8 cellular contexts compared by ENCODE assay signal in genomic region chr10:122342293-122343134, GRCh38. TPM values are rescaled to one million over a fixed set of nuclear protein-coding genes. Genes with fewer than 3 reads are reported as not detected.
DNase-seq lines count a peak whose midpoint lies in the region; ATAC-seq, FAIRE-seq and TF ChIP-seq lines count a peak whose summit lies in the region.

No MANE protein-coding gene starts in this region.

- no peaks in the 10 kb centered on the region for H3K9me2 ChIP-seq in Loucy (replicated peaks; ENCODE audit: low read depth, low read length)

- H3K4me3 ChIP-seq in Loucy (ENCODE audit: low read length, poor library complexity, severe bottlenecking), result no peak overlapping the region

- ATAC-seq in GM21447 (IDR thresholded peaks at IDR 0.05; ENCODE audit: unreplicated experiment) (no peak), GM21423 (IDR thresholded peaks at IDR 0.05; ENCODE audit: unreplicated experiment) (no peak)

- TF ChIP-seq CTCF in Loucy (conservative IDR thresholded peaks at IDR 0.05; ENCODE audit: low read length), result peak; percentile 79

- H3K79me2 ChIP-seq in Loucy (ENCODE audit: insufficient read depth, low read length), result no peaks in the 10 kb centered on the region

- H3K9ac ChIP-seq in Loucy (ENCODE audit: low read depth, low read length, poor library complexity, severe bottlenecking), result no peak overlapping the region

- H2AFZ ChIP-seq in Loucy (ENCODE audit: low read length), result no peak overlapping the region; the same call in 1 of the 2 replicates

- no peaks in the 10 kb centered on the region for H3K9me3 ChIP-seq in Loucy (ENCODE audit: insufficient read depth, low read depth, low read length)

- H3F3A ChIP-seq in Loucy (ENCODE audit: low read depth), result no peaks in the 10 kb centered on the region

- H3K4me2 ChIP-seq in Loucy (ENCODE audit: low read depth, low read length, poor library complexity, severe bottlenecking), result no peak overlapping the region

- peak; percentile 54 for FAIRE-seq in G401.6 (lab: Jason Lieb, UNC)

- no peaks in the 10 kb centered on the region for H3K27me3 ChIP-seq in Loucy (ENCODE audit: insufficient read depth, low read length, poor library complexity, severe bottlenecking)

- no peaks in the 10 kb centered on the region for H4K20me1 ChIP-seq in Loucy (ENCODE audit: insufficient read depth, low read length, poor library complexity, severe bottlenecking)

- H3K4me1 ChIP-seq in Loucy (ENCODE audit: insufficient read depth, low read length, poor library complexity, severe bottlenecking), result no peaks in the 10 kb centered on the region

- no peaks in the 10 kb centered on the region for H3K36me3 ChIP-seq in Loucy (ENCODE audit: insufficient read depth, low read length)

- DNase-seq in activated CD4-positive, alpha-beta T cell treated with anti-CD3 and anti-CD28 coated beads, Interleukin-2, amount 50 U/mL, for 24 hours (ENCODE audit: low read depth in 1 of 2, low spot score in 1 of 2), result peak; percentile 15 to 57
- DNase-seq in dermis microvascular lymphatic vessel endothelial cell (ENCODE audit: low read depth in 2 of 2) (peak; percentile 30 to 61), lung microvascular endothelial cell (ENCODE audit: low read depth in 2 of 2) (peak; percentile 52 to 67)
- peak; percentile 37 for DNase-seq in stimulated activated CD8-positive, alpha-beta memory T cell treated with anti-CD3 and anti-CD28 coated beads, Interleukin-4, amount 100 ng/mL, for 24 hours (ENCODE audit: low read depth)

RNA-seq across cellular contexts. Expression of gene PLEKHA1, which starts 32.0 kb away (rescaled TPM):
- total RNA-seq in dermis microvascular lymphatic vessel endothelial cell (21.7 and 25.9 TPM in 2 replicates), lung microvascular endothelial cell (15.5 and 22.8 TPM in 2 replicates)
